ENCODE assay signal across 1 cellular context in genomic region chr20:53864765-53865683, GRCh38.
TF ChIP-seq lines count a peak whose summit lies in the region.

No MANE protein-coding gene starts in this region.

TF ChIP-seq in GM12878, 131 proteins besides CTCF, POLR2A, EP300 and RAD21 (continued from another document):
- TF ChIP-seq, protein P1, sequence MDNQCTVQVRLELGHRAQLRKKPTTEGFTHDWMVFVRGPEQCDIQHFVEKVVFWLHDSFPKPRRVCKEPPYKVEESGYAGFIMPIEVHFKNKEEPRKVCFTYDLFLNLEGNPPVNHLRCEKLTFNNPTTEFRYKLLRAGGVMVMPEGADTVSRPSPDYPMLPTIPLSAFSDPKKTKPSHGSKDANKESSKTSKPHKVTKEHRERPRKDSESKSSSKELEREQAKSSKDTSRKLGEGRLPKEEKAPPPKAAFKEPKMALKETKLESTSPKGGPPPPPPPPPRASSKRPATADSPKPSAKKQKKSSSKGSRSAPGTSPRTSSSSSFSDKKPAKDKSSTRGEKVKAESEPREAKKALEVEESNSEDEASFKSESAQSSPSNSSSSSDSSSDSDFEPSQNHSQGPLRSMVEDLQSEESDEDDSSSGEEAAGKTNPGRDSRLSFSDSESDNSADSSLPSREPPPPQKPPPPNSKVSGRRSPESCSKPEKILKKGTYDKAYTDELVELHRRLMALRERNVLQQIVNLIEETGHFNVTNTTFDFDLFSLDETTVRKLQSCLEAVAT (IDR thresholded peaks at IDR 0.05) = peak; percentile 44; the same call in 1 of the 2 replicates
TF ChIP-seq in GM12878: peak in this region for 3; not testable (repeated sequence) for 128.
